25 cellular contexts compared by ENCODE assay signal in the genomic region with DNA sequence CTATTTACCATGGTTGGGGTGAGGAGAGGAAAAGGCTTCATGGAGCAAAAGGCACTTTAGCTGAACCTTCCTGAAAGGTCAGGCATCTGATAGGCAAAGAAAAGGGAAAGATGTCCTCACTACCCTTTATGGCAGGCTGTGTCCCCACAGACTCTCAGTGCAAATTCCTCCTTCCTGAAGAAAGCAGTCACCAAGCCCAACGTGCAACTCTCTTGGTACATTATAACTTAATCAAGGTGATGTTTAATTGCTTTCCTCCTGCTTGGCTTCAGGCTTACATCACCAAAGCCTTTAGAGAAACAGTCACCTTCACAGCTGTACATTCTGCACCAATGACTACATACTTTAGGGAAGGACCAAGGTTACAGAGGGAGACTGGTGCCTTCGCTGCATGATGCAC. TPM values are rescaled to one million over a fixed set of nuclear protein-coding genes. Genes with fewer than 3 reads are reported as not detected.
DNase-seq lines count a peak whose midpoint lies in the region; ATAC-seq lines count a peak whose summit lies in the region.
"Had no signal": no experiment of that assay in that cellular context is flagged by ENCODE, and none has a peak within 500 bp of the region (broad histone marks: within the 10 kb centered on the region; RNA-seq: fewer than 3 reads in every experiment).

No MANE protein-coding gene starts in this region.

- H3K9me3 ChIP-seq in right cardiac atrium (ENCODE audit: control insufficient read depth, low read length): no peaks in the 10 kb centered on the region
- H3K9me3 ChIP-seq: A549 had no signal

- no peaks in the 10 kb centered on the region for H3K27me3 ChIP-seq in right cardiac atrium (ENCODE audit: control insufficient read depth, insufficient read depth)

- H3K27ac ChIP-seq in right cardiac atrium (ENCODE audit: low read length): peak overlapping the region; percentile 22
- H3K27ac ChIP-seq: 22Rv1; A549; BLaER1 treated with 17β-estradiol and CSF1 and Interleukin-3, amounts not matched to agents 10 nM and 100 nM; C4-2B had no signal

- no peak overlapping the region for H3K4me3 ChIP-seq in right cardiac atrium (ENCODE audit: low read length)
- H3K4me3 ChIP-seq: A549; BLaER1 treated with 17β-estradiol and CSF1 and Interleukin-3, amounts not matched to agents 10 nM and 100 nM; GM12878 had no signal

- no peaks in the 10 kb centered on the region for H3K4me1 ChIP-seq in right cardiac atrium (ENCODE audit: control insufficient read depth, insufficient read depth, low read length)
- H3K4me1 ChIP-seq: BLaER1 treated with 17β-estradiol and CSF1 and Interleukin-3, amounts not matched to agents 10 nM and 100 nM had no signal

- no peak overlapping the region for H3K27ac Mint-ChIP-seq in activated CD4-positive, alpha-beta T cell treated with anti-CD3 and anti-CD28 coated beads, Interleukin-2, amount 10 ng/mL, durations not matched to agents 24 days and 14 days
- H3K27ac Mint-ChIP-seq: B cell; CD4-positive, alpha-beta memory T cell had no signal

- H3K4me3 Mint-ChIP-seq in activated CD4-positive, alpha-beta T cell treated with anti-CD3 and anti-CD28 coated beads, Interleukin-2, amount 10 ng/mL, durations not matched to agents 24 days and 14 days: no peak overlapping the region
- H3K4me3 Mint-ChIP-seq: B cell had no signal

- peaks cover 7% of the 10 kb centered on the region for H3K9me3 Mint-ChIP-seq in activated CD4-positive, alpha-beta T cell treated with anti-CD3 and anti-CD28 coated beads, Interleukin-2, amount 10 ng/mL, durations not matched to agents 24 days and 14 days
- H3K9me3 Mint-ChIP-seq: CD8-positive, alpha-beta memory T cell had no signal

- intact Hi-C loops in activated CD4-positive, alpha-beta T cell treated with anti-CD3 and anti-CD28 coated beads, Interleukin-2, amount 10 ng/mL, durations not matched to agents 24 days and 14 days (cut with micrococcal nuclease): loop anchor here (10.0 kb wide), 5 partner anchors 183 to 853 kb away; no protein-coding TSS in a partner anchor
- intact Hi-C loops in right cardiac atrium (cut with DNase I) (loop anchor here in 1 of 4 donors (10.0 kb wide), 1 partner anchor 63 kb away; no protein-coding TSS in a partner anchor), left cardiac atrium (cut with DNase I) (loop anchor here in 1 of 2 donors (10.0 kb wide), 1 partner anchor 53 kb away; no protein-coding TSS in a partner anchor)

- ATAC-seq in right cardiac atrium (no peak), left cardiac atrium (no peak), HG03108 (IDR thresholded peaks at IDR 0.05; ENCODE audit: unreplicated experiment) (no peak)
- ATAC-seq: A549, GM12878 had no signal

- H3K27me3 Mint-ChIP-seq in activated CD4-positive, alpha-beta T cell treated with anti-CD3 and anti-CD28 coated beads, Interleukin-2, amount 10 ng/mL, durations not matched to agents 24 days and 14 days: peaks cover 33% of the 10 kb centered on the region
- H3K27me3 Mint-ChIP-seq: CD4-positive, alpha-beta memory T cell had no signal

- peaks cover 2% of the 10 kb centered on the region for H3K36me3 Mint-ChIP-seq in activated CD4-positive, alpha-beta T cell treated with anti-CD3 and anti-CD28 coated beads, Interleukin-2, amount 10 ng/mL, durations not matched to agents 24 days and 14 days (ENCODE audit: low read depth)

- DNase-seq in activated CD4-positive, alpha-beta T cell treated with anti-CD3 and anti-CD28 coated beads, Interleukin-2, amount 10 ng/mL, durations not matched to agents 24 days and 14 days: peak; percentile 51
- DNase-seq in activated CD4-positive, alpha-beta T cell treated with anti-CD3 and anti-CD28 coated beads for 1 hour: no peak
- DNase-seq in right cardiac atrium: no peak
- no peak for DNase-seq in left cardiac atrium
- DNase-seq: AML-193; CD4-positive, alpha-beta memory T cell; CD8-positive, alpha-beta memory T cell; COR-L47; DMS 273 treated with DMSO at 0.1 percent for 48 hours; DMS153; DMS53; DMS79; DND-41; EL; GDM1 had no signal

- WGBS in right cardiac atrium: 85% methylated on average over 2 of the region's 2 CpGs

- peaks cover 38% of the 10 kb centered on the region for H3K4me1 Mint-ChIP-seq in activated CD4-positive, alpha-beta T cell treated with anti-CD3 and anti-CD28 coated beads, Interleukin-2, amount 10 ng/mL, durations not matched to agents 24 days and 14 days

RNA-seq across cellular contexts. Expression of a gene that starts 2.1 kb away (rescaled TPM):
- 1.1 and 2.0 TPM in 2 replicates for total RNA-seq in activated CD4-positive, alpha-beta T cell treated with anti-CD3 and anti-CD28 coated beads, Interleukin-2, amount 10 ng/mL, durations not matched to agents 24 days and 14 days
- total RNA-seq in right cardiac atrium: 100 to 1,000 TPM; 115 to 150 (median 124) TPM
- 60.5 TPM for polyA plus RNA-seq in right cardiac atrium
- total RNA-seq in left cardiac atrium: 100 to 1,000 TPM in 1 of 2 donors, 10 to 100 TPM in 1; 92.1 to 109 TPM
- total RNA-seq: A172, G401, GM12878 had no signal
- polyA plus RNA-seq: A549, BJ had no signal

Comparison
In these comparisons a context has a peak if more than half of its experiments do, and no peak if none do; other contexts are left out.
1. RNA of a gene that starts 2.1 kb away (total RNA-seq): 115 to 150 TPM in right cardiac atrium and 92.1 to 109 TPM in left cardiac atrium; 1.1 to 2.0 TPM in activated CD4-positive, alpha-beta T cell treated with anti-CD3 and anti-CD28 coated beads, Interleukin-2, amount 10 ng/mL, durations not matched to agents 24 days and 14 days; every median in the first group is over 10 times any median in the second.